ENCODE assay signal across 26 cellular contexts in the genomic region with DNA sequence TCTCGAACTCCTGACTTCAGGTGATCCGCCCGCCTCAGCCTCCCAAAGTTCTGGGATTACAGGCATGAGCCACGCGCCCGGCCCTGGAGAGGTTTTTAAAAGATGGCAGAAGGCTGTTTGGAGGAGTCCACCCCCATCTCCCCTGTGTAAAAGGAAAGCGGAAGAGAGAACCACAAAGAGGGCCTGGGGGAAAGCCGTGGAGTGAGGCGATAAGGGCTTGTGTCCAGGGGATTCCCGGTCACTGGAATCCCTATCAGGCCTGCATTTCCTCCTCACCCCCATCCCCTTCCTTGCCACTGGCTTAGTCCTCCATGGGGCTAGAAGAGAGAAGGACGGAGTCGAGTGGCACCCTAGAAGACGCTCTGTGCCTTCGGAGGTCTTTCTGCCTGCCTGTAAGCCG. TPM values are rescaled to one million over a fixed set of nuclear protein-coding genes. Genes with fewer than 3 reads are reported as not detected.
DNase-seq lines count a peak whose midpoint lies in the region; ATAC-seq and TF ChIP-seq lines count a peak whose summit lies in the region.
"Had no signal": no experiment of that assay in that cellular context is flagged by ENCODE, and none has a peak within 500 bp of the region (broad histone marks: within the 10 kb centered on the region; RNA-seq: fewer than 3 reads in every experiment).

A gene (plus strand): TSS at position 304 of the 400 bp plus-strand sequence. CDS start 328 bp downstream, outside the sequence.

- H3K4me2 ChIP-seq in hepatocyte: no peak within 1 kb of the TSS

- H3K9me3 Mint-ChIP-seq in stimulated activated naive CD8-positive, alpha-beta T cell treated with anti-CD3 and anti-CD28 coated beads, Interleukin-15, Interleukin-2, amounts not matched to agents 100 ng/mL and 50 ng/mL, for 24 hours: no peaks in the 10 kb centered on the region
- peaks cover 4% of the 10 kb centered on the region for H3K9me3 Mint-ChIP-seq in glutamatergic neuron (ENCODE audit: unreplicated experiment)
- H3K9me3 Mint-ChIP-seq: activated CD8-positive, alpha-beta T cell treated with anti-CD3 and anti-CD28 coated beads for 36 hours; activated T-cell treated with anti-CD3 and anti-CD28 coated beads, Interleukin-2, amount 50 U/mL, for 4 hours had no signal

- no peaks in the 10 kb centered on the region for H4K20me1 ChIP-seq in hepatocyte (ENCODE audit: insufficient read depth, poor library complexity, severe bottlenecking)

- H2AFZ ChIP-seq in hepatocyte: no peak within 1 kb of the TSS

- H3K4me3 ChIP-seq in hepatocyte: no peak within 1 kb of the TSS
- H3K4me3 ChIP-seq: dorsolateral prefrontal cortex, gastrocnemius medialis, left ventricle myocardium inferior, mucosa of descending colon, SK-N-MC had no signal

- 95% methylated on average over 15 of the region's 15 CpGs for WGBS in hepatocyte (ENCODE audit: low lambda C conversion rate, missing lambda C conversion rate)

- H3K4me1 Mint-ChIP-seq in stimulated activated naive CD8-positive, alpha-beta T cell treated with anti-CD3 and anti-CD28 coated beads, Interleukin-15, Interleukin-2, amounts not matched to agents 100 ng/mL and 50 ng/mL, for 24 hours (ENCODE audit: low read depth): peaks cover 14% of the 10 kb centered on the region
- peaks cover 27% of the 10 kb centered on the region for H3K4me1 Mint-ChIP-seq in T-helper 17 cell
- no peaks in the 10 kb centered on the region for H3K4me1 Mint-ChIP-seq in glutamatergic neuron (ENCODE audit: low read depth, unreplicated experiment)

- H3K27me3 Mint-ChIP-seq in stimulated activated naive CD8-positive, alpha-beta T cell treated with anti-CD3 and anti-CD28 coated beads, Interleukin-15, Interleukin-2, amounts not matched to agents 100 ng/mL and 50 ng/mL, for 24 hours: no peaks in the 10 kb centered on the region
- H3K27me3 Mint-ChIP-seq in T-helper 17 cell (no peaks in the 10 kb centered on the region), glutamatergic neuron (ENCODE audit: unreplicated experiment) (peaks cover 8% of the 10 kb centered on the region)
- H3K27me3 Mint-ChIP-seq: activated CD8-positive, alpha-beta T cell treated with anti-CD3 and anti-CD28 coated beads for 36 hours; activated naive CD8-positive, alpha-beta T cell had no signal

- no peaks in the 10 kb centered on the region for H3K79me2 ChIP-seq in hepatocyte

- H3K9me3 ChIP-seq in T-helper 17 cell (ENCODE audit: control insufficient read depth, low read length, poor library complexity, severe bottlenecking) (no peaks in the 10 kb centered on the region), hepatocyte (ENCODE audit: low read depth) (no peaks in the 10 kb centered on the region)
- H3K9me3 ChIP-seq: gastrocnemius medialis, left ventricle myocardium inferior, mucosa of descending colon had no signal

- H3K27ac Mint-ChIP-seq in stimulated activated naive CD8-positive, alpha-beta T cell treated with anti-CD3 and anti-CD28 coated beads, Interleukin-15, Interleukin-2, amounts not matched to agents 100 ng/mL and 50 ng/mL, for 24 hours: no peak within 1 kb of the TSS
- peak within 1 kb of the TSS; percentile 5 for H3K27ac Mint-ChIP-seq in T-helper 17 cell
- peak within 1 kb of the TSS; percentile 64 for H3K27ac Mint-ChIP-seq in glutamatergic neuron (ENCODE audit: unreplicated experiment)
- H3K27ac Mint-ChIP-seq: activated CD8-positive, alpha-beta T cell treated with anti-CD3 and anti-CD28 coated beads for 36 hours; activated naive CD8-positive, alpha-beta T cell had no signal

- TF ChIP-seq CTCF in glutamatergic neuron (IDR thresholded peaks at IDR 0.05; ENCODE audit: partially characterized antibody, unreplicated experiment) (no peak), hepatocyte (IDR thresholded peaks at IDR 0.05; ENCODE audit: poor library complexity) (no peak)

- DNase-seq in stimulated activated naive CD8-positive, alpha-beta T cell treated with anti-CD3 and anti-CD28 coated beads, Interleukin-15, Interleukin-2, amounts not matched to agents 100 U/mL and 50 U/mL, for 24 hours: no peak
- DNase-seq in T-helper 17 cell (no peak), glutamatergic neuron (no peak), iPS-NIHi11 (ENCODE audit: low spot score) (no peak), NAMALWA (ENCODE audit: low spot score) (no peak), hepatocyte (ENCODE audit: low spot score) (no peak)
- DNase-seq: activated CD8-positive, alpha-beta T cell treated with anti-CD3 and anti-CD28 coated beads for 36 hours; activated T-cell treated with anti-CD3 and anti-CD28 coated beads, Interleukin-2, amount 50 U/mL, for 4 hours; COR-L47; dorsolateral prefrontal cortex; erythroblast; gastrocnemius medialis; left ventricle myocardium inferior; NCI-H1436 treated with DMSO at 0.1 percent for 48 hours; NCI-H2227 treated with DMSO at 0.1 percent for 48 hours; occipital lobe; right cardiac atrium had no signal

- H3K36me3 Mint-ChIP-seq in stimulated activated naive CD8-positive, alpha-beta T cell treated with anti-CD3 and anti-CD28 coated beads, Interleukin-15, Interleukin-2, amounts not matched to agents 100 ng/mL and 50 ng/mL, for 24 hours (ENCODE audit: low read depth): peaks cover 26% of the 10 kb centered on the region
- peaks cover 9% of the 10 kb centered on the region for H3K36me3 Mint-ChIP-seq in T-helper 17 cell (ENCODE audit: low read depth)
- peaks cover 8% of the 10 kb centered on the region for H3K36me3 Mint-ChIP-seq in glutamatergic neuron (ENCODE audit: unreplicated experiment)

- H3K4me3 Mint-ChIP-seq in stimulated activated naive CD8-positive, alpha-beta T cell treated with anti-CD3 and anti-CD28 coated beads, Interleukin-15, Interleukin-2, amounts not matched to agents 100 ng/mL and 50 ng/mL, for 24 hours: peak within 1 kb of the TSS; percentile 40
- H3K4me3 Mint-ChIP-seq in T-helper 17 cell (no peak within 1 kb of the TSS), glutamatergic neuron (ENCODE audit: unreplicated experiment) (peak within 1 kb of the TSS; percentile 26)
- H3K4me3 Mint-ChIP-seq: activated CD8-positive, alpha-beta T cell treated with anti-CD3 and anti-CD28 coated beads for 36 hours; activated naive CD8-positive, alpha-beta T cell; activated T-cell treated with anti-CD3 and anti-CD28 coated beads, Interleukin-2, amount 50 U/mL, for 4 hours had no signal

- no peaks in the 10 kb centered on the region for H3K36me3 ChIP-seq in hepatocyte (replicated peaks; ENCODE audit: insufficient read depth, low read depth)

- H3K27ac ChIP-seq in hepatocyte: no peak within 1 kb of the TSS
- H3K27ac ChIP-seq: dorsolateral prefrontal cortex, gastrocnemius medialis, left ventricle myocardium inferior, SK-N-MC, VCaP had no signal

- no peaks in the 10 kb centered on the region for H3K27me3 ChIP-seq in hepatocyte
- H3K27me3 ChIP-seq: dorsolateral prefrontal cortex, gastrocnemius medialis had no signal

- no peaks in the 10 kb centered on the region for H3K9me2 ChIP-seq in hepatocyte (replicated peaks; ENCODE audit: insufficient read depth)

- no peak for ATAC-seq in stimulated activated naive CD8-positive, alpha-beta T cell treated with anti-CD3 and anti-CD28 coated beads, Interleukin-15, Interleukin-2, amounts not matched to agents 100 U/mL and 50 U/mL, for 24 hours
- ATAC-seq in T-helper 17 cell: no peak
- ATAC-seq in SK-N-SH treated with all-trans-retinoic acid at 6 μM for 48 hours: no peak
- ATAC-seq: activated CD8-positive, alpha-beta T cell treated with anti-CD3 and anti-CD28 coated beads for 36 hours; activated T-cell treated with anti-CD3 and anti-CD28 coated beads, Interleukin-2, amount 50 U/mL, for 4 hours; gastrocnemius medialis; mucosa of descending colon; Panc1; right cardiac atrium had no signal

- no peaks in the 10 kb centered on the region for H3K4me1 ChIP-seq in hepatocyte (ENCODE audit: insufficient read depth)

TF ChIP-seq in SK-N-SH treated with all-trans-retinoic acid at 6 μM for 48 hours, 23 proteins besides CTCF, POLR2A, EP300 and RAD21:
- TF ChIP-seq PPARA (CRISPR knock-in tag; IDR thresholded peaks at IDR 0.05; ENCODE audit: borderline replicate concordance): no peak

RNA-seq across cellular contexts. Expression of the gene that starts here (rescaled TPM):
- total RNA-seq in T-helper 17 cell (10 to 100 TPM in 1 of 2 donors, 1 to 10 TPM in 1; 1.6 to 22.9 TPM), glutamatergic neuron (ENCODE audit: unreplicated experiment) (0.47 TPM), hepatocyte (not detected in 2 replicates)
- polyA plus RNA-seq in hepatocyte: 0.06 TPM in 1 of 2 replicates, not detected in the other
- total RNA-seq: activated CD8-positive, alpha-beta T cell treated with anti-CD3 and anti-CD28 coated beads for 36 hours; gastrocnemius medialis; mucosa of descending colon; occipital lobe; ureter had no signal
- polyA plus RNA-seq: AG04450 had no signal
